ENCODE assay signal across 5 cellular contexts in genomic region chr5:167773902-167774301, GRCh38.
"Had no signal": no experiment of that assay in that cellular context is flagged by ENCODE, and none has a peak within 500 bp of the region (broad histone marks: within the 10 kb centered on the region; RNA-seq: fewer than 3 reads in every experiment).

No MANE protein-coding gene starts in this region.

- H3K4me3 ChIP-seq: GM23338, K562 had no signal

- DNase-seq: H9, HCEC 1CT, IMR-90 had no signal
